8 cellular contexts compared by ENCODE assay signal in the genomic region with DNA sequence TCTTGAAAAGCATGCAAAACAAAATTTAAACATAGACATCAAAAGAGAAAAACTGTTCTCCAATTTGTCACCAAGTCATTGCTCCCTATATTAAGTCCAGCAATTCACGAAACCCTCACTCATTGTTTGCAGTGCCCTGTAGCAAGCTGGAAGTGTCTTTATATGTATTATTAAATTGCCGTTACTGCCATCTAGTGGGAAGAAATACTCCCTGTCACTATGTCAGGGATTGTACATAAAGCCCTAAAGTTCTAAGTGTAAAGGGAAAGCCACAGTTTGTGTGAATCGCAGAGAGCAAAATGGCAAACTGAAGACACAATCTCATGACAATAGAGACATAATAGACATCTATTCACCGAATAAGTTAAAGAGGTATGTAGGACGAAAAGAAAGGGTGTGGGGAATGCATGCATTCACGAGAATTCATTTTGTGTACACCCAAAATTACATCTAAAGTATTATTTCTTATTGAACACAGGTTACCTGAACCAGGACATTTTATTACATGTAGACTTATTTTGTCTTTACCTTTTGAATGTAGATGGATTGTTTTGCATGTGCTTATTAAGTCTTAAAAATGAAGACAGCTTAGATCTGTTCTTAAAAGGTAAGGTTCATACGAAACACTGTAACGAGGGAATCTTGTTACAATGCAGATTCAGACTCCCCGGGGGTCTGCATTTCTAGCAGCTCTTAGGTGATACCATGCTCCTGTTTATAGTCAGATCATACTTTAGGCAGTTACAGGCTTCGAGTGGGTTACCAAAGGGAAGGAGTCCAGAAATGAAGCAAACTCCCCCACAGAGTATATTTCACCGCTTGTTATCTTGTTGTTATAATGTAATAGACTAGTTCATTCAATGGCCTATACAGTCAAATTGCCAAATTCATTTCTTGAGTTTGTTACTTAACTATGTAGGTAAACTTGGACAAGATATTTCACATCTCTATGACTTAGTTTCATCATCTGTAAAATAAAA.
DNase-seq lines count a peak whose midpoint lies in the region; ATAC-seq and TF ChIP-seq lines count a peak whose summit lies in the region.

No MANE protein-coding gene starts in this region.

- ATAC-seq in GM21723 (IDR thresholded peaks at IDR 0.05; ENCODE audit: unreplicated experiment) (peak; percentile 83), lung (ENCODE audit: insufficient read depth, low FRiP score) (no peak), aorta (ENCODE audit: low FRiP score) (peak; percentile 90)

- BruUV-seq in OCI-LY7 (replicated peaks; lab: Mats Ljungman, UMichigan) = no TSS peak

- in situ Hi-C loops in KBM-7 (cut with MboI; ENCODE audit: low pct_unique_long_range_greater_than_20kb, low sequenced_read_pairs) = no loop called here

- H3K79me2 ChIP-seq in OCI-LY7 (ENCODE audit: insufficient read depth, low read depth, low read length) = no peaks in the 10 kb centered on the region

- intact Hi-C loops in OCI-LY7 (cut with micrococcal nuclease; ENCODE audit: unreplicated experiment) = loop anchor here (2.0 to 5.0 kb wide), 2 partner anchors 248 to 438 kb away; no protein-coding TSS in a partner anchor
- intact Hi-C loops in aorta (cut with DNase I) = loop anchor here in 1 of 2 donors (5.0 to 10.0 kb wide), 2 partner anchors 248 to 436 kb away; no protein-coding TSS in a partner anchor

- 55 to 67% methylated on average over 11 of the region's 11 CpGs for WGBS in lung, 2 donors
- 53 to 54% methylated on average over 11 of the region's 11 CpGs for WGBS in aorta, 2 donors

- no peak overlapping the region for H3K27ac ChIP-seq in OCI-LY7 (ENCODE audit: low read depth, low read length, poor library complexity, severe bottlenecking)
- no peak overlapping the region for H3K27ac ChIP-seq in lung (ENCODE audit: low read depth in 1 of 2, low read length in 1 of 2)
- no peak overlapping the region for H3K27ac ChIP-seq in aorta (ENCODE audit: low read depth in 1 of 2, low read length in 2 of 2)

- POLR2A ChIA-PET in OCI-LY7 (lab: Charles Lee) = interaction anchor here (0.6 kb wide), 1 partner anchor 34 kb away, joined by 3 read pairs; no protein-coding TSS in a partner anchor

- TF ChIP-seq CTCF in OCI-LY7 (conservative IDR thresholded peaks at IDR 0.05; ENCODE audit: low read length) (peak; percentile 86), lung (IDR thresholded peaks at IDR 0.05; ENCODE audit: control extremely low read depth, extremely low read depth) (peak; percentile 20)

- no peaks in the 10 kb centered on the region for H3K36me3 ChIP-seq in OCI-LY7 (ENCODE audit: insufficient read depth, low read length)
- H3K36me3 ChIP-seq in lung (ENCODE audit: control insufficient read depth in 2 of 2, insufficient read depth in 2 of 2, low read length in 2 of 2) = no peaks in the 10 kb centered on the region
- no peaks in the 10 kb centered on the region for H3K36me3 ChIP-seq in aorta (ENCODE audit: control insufficient read depth in 1 of 2, insufficient read depth in 2 of 2, low read length in 1 of 2)

- H3K9me3 ChIP-seq in OCI-LY7 (ENCODE audit: low read length) = no peaks in the 10 kb centered on the region
- no peaks in the 10 kb centered on the region for H3K9me3 ChIP-seq in lung (ENCODE audit: control insufficient read depth in 2 of 2, insufficient read depth in 1 of 2, low read length in 1 of 2)
- no peaks in the 10 kb centered on the region for H3K9me3 ChIP-seq in aorta (ENCODE audit: control insufficient read depth, low read length)

- no peak overlapping the region for H3K4me3 ChIP-seq in OCI-LY7 (ENCODE audit: low read depth, low read length, poor library complexity, severe bottlenecking)
- H3K4me3 ChIP-seq in lung = no peak overlapping the region
- H3K4me3 ChIP-seq in aorta (ENCODE audit: low read length in 2 of 2) = no peak overlapping the region

- no peak overlapping the region for H2AFZ ChIP-seq in OCI-LY7 (ENCODE audit: low read length)

- H4K20me1 ChIP-seq in OCI-LY7 (ENCODE audit: insufficient read depth, low read length) = no peaks in the 10 kb centered on the region

- no peaks in the 10 kb centered on the region for H3K27me3 ChIP-seq in lung (ENCODE audit: control insufficient read depth, insufficient read depth)
- H3K27me3 ChIP-seq in aorta (ENCODE audit: control insufficient read depth in 1 of 2, insufficient read depth in 2 of 2, low read length in 1 of 2) = no peaks in the 10 kb centered on the region

- no peaks in the 10 kb centered on the region for H3K9me2 ChIP-seq in OCI-LY7 (ENCODE audit: insufficient read depth, low read length)

- DNase-seq in NOMO-1 treated with DMSO at 0.1 percent for 48 hours (lab: John Stamatoyannopoulos, UW; ENCODE audit: unreplicated experiment) = peak; percentile 59
- no peak for DNase-seq in NOMO-1 treated with dmso at 0.1 percent for 144 hours (lab: John Stamatoyannopoulos, UW; ENCODE audit: unreplicated experiment)
- peak; percentile 79 for DNase-seq in KBM-7
- DNase-seq in OCI-LY7 (ENCODE audit: low spot score) = peak; percentile 56
- peak; percentile 71 to 82 for DNase-seq in dermis microvascular lymphatic vessel endothelial cell (ENCODE audit: low read depth in 2 of 2)
- no peak for DNase-seq in lung (ENCODE audit: low spot score)
- no peak for DNase-seq in aorta

- H3K4me2 ChIP-seq in OCI-LY7 (ENCODE audit: low read length) = no peak overlapping the region

- H3K4me1 ChIP-seq in OCI-LY7 (ENCODE audit: insufficient read depth, low read length, poor library complexity, severe bottlenecking) (no peaks in the 10 kb centered on the region), lung (ENCODE audit: control insufficient read depth in 2 of 2, insufficient read depth in 2 of 2, low read length in 2 of 2) (no peaks in the 10 kb centered on the region), aorta (ENCODE audit: control insufficient read depth in 1 of 2, insufficient read depth in 2 of 2, low read length in 2 of 2) (no peaks in the 10 kb centered on the region)

- CTCF ChIA-PET in OCI-LY7 (lab: Charles Lee; ENCODE audit: unreplicated experiment) = no interaction called here

Comparison
In these comparisons a context has a peak if more than half of its experiments do, and no peak if none do; other contexts are left out.
1. DNase-seq: peak in NOMO-1 treated with DMSO at 0.1 percent for 48 hours (single experiment), KBM-7 (single experiment), OCI-LY7 (single experiment) and dermis microvascular lymphatic vessel endothelial cell (2 of 2); none in NOMO-1 treated with dmso at 0.1 percent for 144 hours (single experiment), lung (single experiment) and aorta (0 of 2).